ENCODE assay signal across 12 cellular contexts in the genomic region with DNA sequence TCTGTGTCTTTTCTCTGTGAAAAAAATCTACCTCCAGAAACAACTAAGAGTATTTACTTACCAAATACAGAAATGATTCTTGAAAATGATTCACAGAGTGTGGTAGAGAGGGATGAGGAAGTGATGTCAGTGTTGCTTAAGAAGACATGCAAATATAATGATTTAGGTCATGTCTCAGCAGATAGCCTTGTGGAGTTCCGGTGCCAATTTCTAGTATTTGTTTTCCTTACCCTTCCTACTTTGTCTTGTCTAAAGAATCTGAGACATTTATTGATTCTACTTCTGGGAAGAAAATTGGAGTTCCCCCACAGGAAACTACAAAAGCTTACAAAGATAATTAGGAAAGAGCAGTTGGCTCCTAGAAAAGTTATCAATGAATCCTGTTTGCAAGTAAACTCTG.
DNase-seq lines count a peak whose midpoint lies in the region; ATAC-seq and TF ChIP-seq lines count a peak whose summit lies in the region.
"Had no signal": no experiment of that assay in that cellular context is flagged by ENCODE, and none has a peak within 500 bp of the region (broad histone marks: within the 10 kb centered on the region; RNA-seq: fewer than 3 reads in every experiment).

No MANE protein-coding gene starts in this region.

- H3K36me3 ChIP-seq in Panc1 (ENCODE audit: control insufficient read depth, insufficient read depth, low read length), result no peaks in the 10 kb centered on the region
- H3K36me3 ChIP-seq in suprapubic skin, result no peaks in the 10 kb centered on the region
- H3K36me3 ChIP-seq: BLaER1 treated with 17β-estradiol and CSF1 and Interleukin-3, amounts not matched to agents 10 nM and 100 nM; upper lobe of left lung had no signal

- no peak for DNase-seq in stimulated activated naive CD8-positive, alpha-beta T cell treated with anti-CD3 and anti-CD28 coated beads, Interleukin-15, amount 100 ng/mL, for 72 hours
- DNase-seq in stimulated activated naive CD8-positive, alpha-beta T cell treated with anti-CD3 and anti-CD28 coated beads, Interleukin-15, Interleukin-2, amounts not matched to agents 100 U/mL and 50 U/mL, for 24 hours, result no peak
- DNase-seq in Panc1 (ENCODE audit: low read depth, low spot score) (peak; percentile 80), fibroblast of the conjunctiva (ENCODE audit: low read depth) (peak; percentile 12), suprapubic skin (ENCODE audit: low spot score in 2 of 2) (no peak)
- no peak for DNase-seq in stimulated activated CD4-positive, alpha-beta T cell treated with anti-CD3 and anti-CD28 coated beads, Interleukin-2, amount 100 ng/mL, for 48 hours
- DNase-seq: activated CD4-positive, alpha-beta T cell treated with anti-CD3 and anti-CD28 coated beads, Interleukin-2, amount 10 ng/mL, durations not matched to agents 24 days and 14 days; NCI-H1092 treated with DMSO at 0.1 percent for 48 hours; upper lobe of left lung had no signal

- peak; percentile 76 for ATAC-seq in stimulated activated naive CD8-positive, alpha-beta T cell treated with anti-CD3 and anti-CD28 coated beads, Interleukin-15, amount 100 ng/mL, for 72 hours
- ATAC-seq in stimulated activated naive CD8-positive, alpha-beta T cell treated with anti-CD3 and anti-CD28 coated beads, Interleukin-15, Interleukin-2, amounts not matched to agents 100 U/mL and 50 U/mL, for 24 hours, result no peak
- ATAC-seq in Panc1 (no peak), GM21381 (IDR thresholded peaks at IDR 0.05; ENCODE audit: unreplicated experiment) (no peak), GM18520 (IDR thresholded peaks at IDR 0.05; ENCODE audit: unreplicated experiment) (no peak)

- CTCF ChIA-PET in Panc1 (lab: Charles Lee), result no interaction called here

- no TSS peak for BruUV-seq in Panc1 (replicated peaks; lab: Mats Ljungman, UMichigan)

- H3K9me3 ChIP-seq in Panc1 (ENCODE audit: control insufficient read depth, insufficient read depth, low read depth, low read length) (no peaks in the 10 kb centered on the region), suprapubic skin (no peaks in the 10 kb centered on the region)
- H3K9me3 ChIP-seq: BLaER1 treated with 17β-estradiol and CSF1 and Interleukin-3, amounts not matched to agents 10 nM and 100 nM; upper lobe of left lung had no signal

- no peak for TF ChIP-seq EP300 in suprapubic skin (IDR thresholded peaks at IDR 0.05)

- no peaks in the 10 kb centered on the region for H3K9me3 Mint-ChIP-seq in stimulated activated naive CD8-positive, alpha-beta T cell treated with anti-CD3 and anti-CD28 coated beads, Interleukin-15, amount 100 ng/mL, for 72 hours
- H3K9me3 Mint-ChIP-seq: activated CD4-positive, alpha-beta T cell treated with anti-CD3 and anti-CD28 coated beads, Interleukin-2, amount 10 ng/mL, durations not matched to agents 24 days and 14 days had no signal

- H3K27me3 Mint-ChIP-seq in stimulated activated naive CD8-positive, alpha-beta T cell treated with anti-CD3 and anti-CD28 coated beads, Interleukin-15, amount 100 ng/mL, for 72 hours, result no peaks in the 10 kb centered on the region
- H3K27me3 Mint-ChIP-seq: activated CD4-positive, alpha-beta T cell treated with anti-CD3 and anti-CD28 coated beads, Interleukin-2, amount 10 ng/mL, durations not matched to agents 24 days and 14 days had no signal

- POLR2A ChIA-PET in Panc1 (lab: Charles Lee), result no interaction called here

- TF ChIP-seq CTCF in Panc1 (IDR thresholded peaks at IDR 0.05) (no peak), suprapubic skin (IDR thresholded peaks at IDR 0.05) (no peak)

- WGBS in suprapubic skin, result 38% methylated on average over 1 of the region's 1 CpG

- peaks cover 13% of the 10 kb centered on the region for H3K4me1 Mint-ChIP-seq in stimulated activated naive CD8-positive, alpha-beta T cell treated with anti-CD3 and anti-CD28 coated beads, Interleukin-15, amount 100 ng/mL, for 72 hours

- H3K4me3 Mint-ChIP-seq in stimulated activated naive CD8-positive, alpha-beta T cell treated with anti-CD3 and anti-CD28 coated beads, Interleukin-15, amount 100 ng/mL, for 72 hours, result no peak overlapping the region
- H3K4me3 Mint-ChIP-seq: activated CD4-positive, alpha-beta T cell treated with anti-CD3 and anti-CD28 coated beads, Interleukin-2, amount 10 ng/mL, durations not matched to agents 24 days and 14 days had no signal

- TF ChIP-seq POLR2A in suprapubic skin (IDR thresholded peaks at IDR 0.05), result no peak

- no peak overlapping the region for H3K4me3 ChIP-seq in Panc1 (ENCODE audit: low read depth in 2 of 2, low read length in 2 of 2)
- H3K4me3 ChIP-seq in suprapubic skin, result no peak overlapping the region
- H3K4me3 ChIP-seq: BLaER1 treated with 17β-estradiol and CSF1 and Interleukin-3, amounts not matched to agents 10 nM and 100 nM; upper lobe of left lung had no signal

- intact Hi-C loops in Panc1 (cut with micrococcal nuclease; ENCODE audit: unreplicated experiment), result no loop called here

- H3K27ac Mint-ChIP-seq in stimulated activated naive CD8-positive, alpha-beta T cell treated with anti-CD3 and anti-CD28 coated beads, Interleukin-15, amount 100 ng/mL, for 72 hours, result no peak overlapping the region
- H3K27ac Mint-ChIP-seq: activated CD4-positive, alpha-beta T cell treated with anti-CD3 and anti-CD28 coated beads, Interleukin-2, amount 10 ng/mL, durations not matched to agents 24 days and 14 days had no signal

- H3K4me1 ChIP-seq in Panc1 (ENCODE audit: control insufficient read depth, insufficient read depth, low read length) (no peaks in the 10 kb centered on the region), suprapubic skin (peaks cover 17% of the 10 kb centered on the region)

- no peak overlapping the region for H3K27ac ChIP-seq in Panc1 (ENCODE audit: low read length)
- H3K27ac ChIP-seq in suprapubic skin, result no peak overlapping the region

- in situ Hi-C loops in Panc1 (cut with HindIII; ENCODE audit: low pct_unique_long_range_greater_than_20kb, low sequenced_read_pairs), result no loop called here

- H3K27me3 ChIP-seq in Panc1 (ENCODE audit: control insufficient read depth, insufficient read depth, low read length) (no peaks in the 10 kb centered on the region), suprapubic skin (no peaks in the 10 kb centered on the region)
- H3K27me3 ChIP-seq: BLaER1 treated with 17β-estradiol and CSF1 and Interleukin-3, amounts not matched to agents 10 nM and 100 nM; upper lobe of left lung had no signal

Comparison
In these comparisons a context has a peak if more than half of its experiments do, and no peak if none do; other contexts are left out.
1. DNase-seq: peak in Panc1 (single experiment) and fibroblast of the conjunctiva (single experiment); none in stimulated activated naive CD8-positive, alpha-beta T cell treated with anti-CD3 and anti-CD28 coated beads, Interleukin-15, amount 100 ng/mL, for 72 hours (0 of 2), stimulated activated naive CD8-positive, alpha-beta T cell treated with anti-CD3 and anti-CD28 coated beads, Interleukin-15, Interleukin-2, amounts not matched to agents 100 U/mL and 50 U/mL, for 24 hours (single experiment), suprapubic skin (0 of 2) and stimulated activated CD4-positive, alpha-beta T cell treated with anti-CD3 and anti-CD28 coated beads, Interleukin-2, amount 100 ng/mL, for 48 hours (0 of 2).